1 cellular context compared by ENCODE assay signal in genomic region chr13:75806101-75806500, GRCh38.
TF ChIP-seq lines count a peak whose summit lies in the region.

No MANE protein-coding gene starts in this region.

TF ChIP-seq in WTC11, 78 proteins besides CTCF, POLR2A, EP300 and RAD21 (continued from another document):
- no peak for TF ChIP-seq PREB (CRISPR knock-in tag; IDR thresholded peaks at IDR 0.05; ENCODE audit: borderline replicate concordance)
- no peak for TF ChIP-seq ATF3 (CRISPR knock-in tag; conservative IDR thresholded peaks at IDR 0.05)
- no peak for TF ChIP-seq ZNF219 (CRISPR knock-in tag; IDR thresholded peaks at IDR 0.05; ENCODE audit: borderline replicate concordance)
- TF ChIP-seq NFATC4 (CRISPR knock-in tag; IDR thresholded peaks at IDR 0.05) = no peak
- no peak for TF ChIP-seq SMAD3 (CRISPR knock-in tag; IDR thresholded peaks at IDR 0.05; ENCODE audit: borderline replicate concordance)
- no peak for TF ChIP-seq ZBTB21 (CRISPR knock-in tag; IDR thresholded peaks at IDR 0.05; ENCODE audit: borderline replicate concordance)
- no peak for TF ChIP-seq FOXP1 (CRISPR knock-in tag; IDR thresholded peaks at IDR 0.05; ENCODE audit: borderline replicate concordance)
TF ChIP-seq in WTC11: peak in this region for 0.
